Comparison of ENCODE assay signal across 1 cellular context in the genomic region with DNA sequence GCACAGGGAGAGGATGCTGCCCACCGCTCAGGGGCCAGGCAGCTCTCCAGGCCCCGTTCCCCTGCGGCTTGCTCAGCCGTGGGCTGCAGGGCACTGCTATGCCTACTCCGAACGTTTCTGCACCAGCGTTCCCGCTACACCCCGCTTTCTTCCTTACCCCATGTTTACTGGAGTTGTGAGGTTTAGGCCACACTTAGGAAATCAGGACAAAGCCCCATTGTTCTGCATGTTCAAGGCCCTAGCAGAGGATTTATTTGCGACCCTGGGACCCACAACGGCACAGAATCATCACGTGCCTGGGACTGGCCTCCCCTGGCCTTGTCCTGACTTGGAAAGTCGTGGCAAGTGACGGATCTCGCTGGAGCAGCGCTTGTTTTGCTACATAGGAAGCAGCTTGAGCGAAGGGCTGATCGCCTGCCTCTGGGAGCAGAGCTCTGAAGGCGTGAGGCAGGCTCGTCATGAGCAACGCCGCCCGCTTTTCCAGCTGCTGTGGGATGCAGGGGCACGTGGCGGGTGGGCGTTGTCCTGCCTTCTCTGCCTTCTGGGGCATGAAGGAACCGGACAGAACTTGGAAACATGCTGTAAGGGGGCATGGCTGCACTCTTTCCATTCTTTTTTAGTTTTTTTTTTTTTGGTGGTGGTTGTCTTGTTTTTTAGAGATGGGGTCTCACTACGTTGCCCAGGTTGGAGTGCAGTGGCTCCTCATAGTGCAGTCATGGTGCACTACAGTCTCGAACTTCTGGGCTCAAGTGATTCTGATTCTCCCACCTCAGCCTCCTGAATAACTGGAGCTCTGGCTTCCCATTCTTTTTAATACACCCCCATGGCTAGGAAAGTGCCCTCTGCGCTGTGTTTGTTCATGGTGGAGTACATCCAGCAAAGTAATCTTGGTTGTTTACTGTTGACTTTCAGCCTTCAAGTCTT.
TF ChIP-seq lines count a peak whose summit lies in the region.

No MANE protein-coding gene starts in this region.

TF ChIP-seq in HepG2, 621 proteins besides CTCF, POLR2A, EP300 and RAD21 (continued from another document and continues in another):
- TF ChIP-seq, protein P1, sequence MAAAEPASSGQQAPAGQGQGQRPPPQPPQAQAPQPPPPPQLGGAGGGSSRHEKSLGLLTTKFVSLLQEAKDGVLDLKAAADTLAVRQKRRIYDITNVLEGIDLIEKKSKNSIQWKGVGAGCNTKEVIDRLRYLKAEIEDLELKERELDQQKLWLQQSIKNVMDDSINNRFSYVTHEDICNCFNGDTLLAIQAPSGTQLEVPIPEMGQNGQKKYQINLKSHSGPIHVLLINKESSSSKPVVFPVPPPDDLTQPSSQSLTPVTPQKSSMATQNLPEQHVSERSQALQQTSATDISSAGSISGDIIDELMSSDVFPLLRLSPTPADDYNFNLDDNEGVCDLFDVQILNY (CRISPR knock-in tag; conservative IDR thresholded peaks at IDR 0.05), result no peak; the same call in 1 of the 2 replicates
- TF ChIP-seq KDM4B (CRISPR knock-in tag; IDR thresholded peaks at IDR 0.05), result peak; percentile 85; the same call in 1 of the 2 replicates
- TF ChIP-seq, protein P2, sequence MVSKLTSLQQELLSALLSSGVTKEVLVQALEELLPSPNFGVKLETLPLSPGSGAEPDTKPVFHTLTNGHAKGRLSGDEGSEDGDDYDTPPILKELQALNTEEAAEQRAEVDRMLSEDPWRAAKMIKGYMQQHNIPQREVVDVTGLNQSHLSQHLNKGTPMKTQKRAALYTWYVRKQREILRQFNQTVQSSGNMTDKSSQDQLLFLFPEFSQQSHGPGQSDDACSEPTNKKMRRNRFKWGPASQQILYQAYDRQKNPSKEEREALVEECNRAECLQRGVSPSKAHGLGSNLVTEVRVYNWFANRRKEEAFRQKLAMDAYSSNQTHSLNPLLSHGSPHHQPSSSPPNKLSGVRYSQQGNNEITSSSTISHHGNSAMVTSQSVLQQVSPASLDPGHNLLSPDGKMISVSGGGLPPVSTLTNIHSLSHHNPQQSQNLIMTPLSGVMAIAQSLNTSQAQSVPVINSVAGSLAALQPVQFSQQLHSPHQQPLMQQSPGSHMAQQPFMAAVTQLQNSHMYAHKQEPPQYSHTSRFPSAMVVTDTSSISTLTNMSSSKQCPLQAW (CRISPR knock-in tag; IDR thresholded peaks at IDR 0.05), result peak; percentile 78
- TF ChIP-seq, protein P3, sequence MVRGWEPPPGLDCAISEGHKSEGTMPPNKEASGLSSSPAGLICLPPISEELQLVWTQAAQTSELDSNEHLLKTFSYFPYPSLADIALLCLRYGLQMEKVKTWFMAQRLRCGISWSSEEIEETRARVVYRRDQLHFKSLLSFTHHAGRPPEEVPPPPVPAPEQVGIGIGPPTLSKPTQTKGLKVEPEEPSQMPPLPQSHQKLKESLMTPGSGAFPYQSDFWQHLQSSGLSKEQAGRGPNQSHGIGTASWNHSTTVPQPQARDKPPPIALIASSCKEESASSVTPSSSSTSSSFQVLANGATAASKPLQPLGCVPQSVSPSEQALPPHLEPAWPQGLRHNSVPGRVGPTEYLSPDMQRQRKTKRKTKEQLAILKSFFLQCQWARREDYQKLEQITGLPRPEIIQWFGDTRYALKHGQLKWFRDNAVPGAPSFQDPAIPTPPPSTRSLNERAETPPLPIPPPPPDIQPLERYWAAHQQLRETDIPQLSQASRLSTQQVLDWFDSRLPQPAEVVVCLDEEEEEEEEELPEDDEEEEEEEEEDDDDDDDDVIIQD (CRISPR knock-in tag; IDR thresholded peaks at IDR 0.05; ENCODE audit: low read depth), result 0 out of 2 replicates have a peak, but pooled peaks have one; percentile 64
- no peak for TF ChIP-seq ZNF10 (CRISPR knock-in tag; IDR thresholded peaks at IDR 0.05; ENCODE audit: borderline replicate concordance, low read depth)
- TF ChIP-seq, protein P4, sequence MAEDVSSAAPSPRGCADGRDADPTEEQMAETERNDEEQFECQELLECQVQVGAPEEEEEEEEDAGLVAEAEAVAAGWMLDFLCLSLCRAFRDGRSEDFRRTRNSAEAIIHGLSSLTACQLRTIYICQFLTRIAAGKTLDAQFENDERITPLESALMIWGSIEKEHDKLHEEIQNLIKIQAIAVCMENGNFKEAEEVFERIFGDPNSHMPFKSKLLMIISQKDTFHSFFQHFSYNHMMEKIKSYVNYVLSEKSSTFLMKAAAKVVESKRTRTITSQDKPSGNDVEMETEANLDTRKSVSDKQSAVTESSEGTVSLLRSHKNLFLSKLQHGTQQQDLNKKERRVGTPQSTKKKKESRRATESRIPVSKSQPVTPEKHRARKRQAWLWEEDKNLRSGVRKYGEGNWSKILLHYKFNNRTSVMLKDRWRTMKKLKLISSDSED (CRISPR knock-in tag; IDR thresholded peaks at IDR 0.05), result no peak
- TF ChIP-seq, protein P5, sequence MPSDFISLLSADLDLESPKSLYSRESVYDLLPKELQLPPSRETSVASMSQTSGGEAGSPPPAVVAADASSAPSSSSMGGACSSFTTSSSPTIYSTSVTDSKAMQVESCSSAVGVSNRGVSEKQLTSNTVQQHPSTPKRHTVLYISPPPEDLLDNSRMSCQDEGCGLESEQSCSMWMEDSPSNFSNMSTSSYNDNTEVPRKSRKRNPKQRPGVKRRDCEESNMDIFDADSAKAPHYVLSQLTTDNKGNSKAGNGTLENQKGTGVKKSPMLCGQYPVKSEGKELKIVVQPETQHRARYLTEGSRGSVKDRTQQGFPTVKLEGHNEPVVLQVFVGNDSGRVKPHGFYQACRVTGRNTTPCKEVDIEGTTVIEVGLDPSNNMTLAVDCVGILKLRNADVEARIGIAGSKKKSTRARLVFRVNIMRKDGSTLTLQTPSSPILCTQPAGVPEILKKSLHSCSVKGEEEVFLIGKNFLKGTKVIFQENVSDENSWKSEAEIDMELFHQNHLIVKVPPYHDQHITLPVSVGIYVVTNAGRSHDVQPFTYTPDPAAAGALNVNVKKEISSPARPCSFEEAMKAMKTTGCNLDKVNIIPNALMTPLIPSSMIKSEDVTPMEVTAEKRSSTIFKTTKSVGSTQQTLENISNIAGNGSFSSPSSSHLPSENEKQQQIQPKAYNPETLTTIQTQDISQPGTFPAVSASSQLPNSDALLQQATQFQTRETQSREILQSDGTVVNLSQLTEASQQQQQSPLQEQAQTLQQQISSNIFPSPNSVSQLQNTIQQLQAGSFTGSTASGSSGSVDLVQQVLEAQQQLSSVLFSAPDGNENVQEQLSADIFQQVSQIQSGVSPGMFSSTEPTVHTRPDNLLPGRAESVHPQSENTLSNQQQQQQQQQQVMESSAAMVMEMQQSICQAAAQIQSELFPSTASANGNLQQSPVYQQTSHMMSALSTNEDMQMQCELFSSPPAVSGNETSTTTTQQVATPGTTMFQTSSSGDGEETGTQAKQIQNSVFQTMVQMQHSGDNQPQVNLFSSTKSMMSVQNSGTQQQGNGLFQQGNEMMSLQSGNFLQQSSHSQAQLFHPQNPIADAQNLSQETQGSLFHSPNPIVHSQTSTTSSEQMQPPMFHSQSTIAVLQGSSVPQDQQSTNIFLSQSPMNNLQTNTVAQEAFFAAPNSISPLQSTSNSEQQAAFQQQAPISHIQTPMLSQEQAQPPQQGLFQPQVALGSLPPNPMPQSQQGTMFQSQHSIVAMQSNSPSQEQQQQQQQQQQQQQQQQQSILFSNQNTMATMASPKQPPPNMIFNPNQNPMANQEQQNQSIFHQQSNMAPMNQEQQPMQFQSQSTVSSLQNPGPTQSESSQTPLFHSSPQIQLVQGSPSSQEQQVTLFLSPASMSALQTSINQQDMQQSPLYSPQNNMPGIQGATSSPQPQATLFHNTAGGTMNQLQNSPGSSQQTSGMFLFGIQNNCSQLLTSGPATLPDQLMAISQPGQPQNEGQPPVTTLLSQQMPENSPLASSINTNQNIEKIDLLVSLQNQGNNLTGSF (CRISPR knock-in tag; IDR thresholded peaks at IDR 0.05), result peak; percentile 66; the same call in 1 of the 2 replicates
- no peak for TF ChIP-seq JARID2 (CRISPR knock-in tag; IDR thresholded peaks at IDR 0.05; ENCODE audit: insufficient replicate concordance)
- TF ChIP-seq ZNF713 (CRISPR knock-in tag; IDR thresholded peaks at IDR 0.05), result 0 out of 2 replicates have a peak, but pooled peaks have one; percentile 74
- TF ChIP-seq, protein P6, sequence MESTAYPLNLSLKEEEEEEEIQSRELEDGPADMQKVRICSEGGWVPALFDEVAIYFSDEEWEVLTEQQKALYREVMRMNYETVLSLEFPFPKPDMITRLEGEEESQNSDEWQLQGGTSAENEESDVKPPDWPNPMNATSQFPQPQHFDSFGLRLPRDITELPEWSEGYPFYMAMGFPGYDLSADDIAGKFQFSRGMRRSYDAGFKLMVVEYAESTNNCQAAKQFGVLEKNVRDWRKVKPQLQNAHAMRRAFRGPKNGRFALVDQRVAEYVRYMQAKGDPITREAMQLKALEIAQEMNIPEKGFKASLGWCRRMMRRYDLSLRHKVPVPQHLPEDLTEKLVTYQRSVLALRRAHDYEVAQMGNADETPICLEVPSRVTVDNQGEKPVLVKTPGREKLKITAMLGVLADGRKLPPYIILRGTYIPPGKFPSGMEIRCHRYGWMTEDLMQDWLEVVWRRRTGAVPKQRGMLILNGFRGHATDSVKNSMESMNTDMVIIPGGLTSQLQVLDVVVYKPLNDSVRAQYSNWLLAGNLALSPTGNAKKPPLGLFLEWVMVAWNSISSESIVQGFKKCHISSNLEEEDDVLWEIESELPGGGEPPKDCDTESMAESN (CRISPR knock-in tag; conservative IDR thresholded peaks at IDR 0.05), result peak; percentile 64; the same call in 1 of the 2 replicates
- no peak for TF ChIP-seq NR2F2 (IDR thresholded peaks at IDR 0.05; ENCODE audit: borderline replicate concordance, low read depth)
- TF ChIP-seq NRL (CRISPR knock-in tag; IDR thresholded peaks at IDR 0.05; ENCODE audit: borderline replicate concordance), result peak; percentile 60; the same call in 1 of the 2 replicates
- no peak for TF ChIP-seq THYN1 (CRISPR knock-in tag; IDR thresholded peaks at IDR 0.05; ENCODE audit: borderline replicate concordance, low read depth)
- TF ChIP-seq, protein P7, sequence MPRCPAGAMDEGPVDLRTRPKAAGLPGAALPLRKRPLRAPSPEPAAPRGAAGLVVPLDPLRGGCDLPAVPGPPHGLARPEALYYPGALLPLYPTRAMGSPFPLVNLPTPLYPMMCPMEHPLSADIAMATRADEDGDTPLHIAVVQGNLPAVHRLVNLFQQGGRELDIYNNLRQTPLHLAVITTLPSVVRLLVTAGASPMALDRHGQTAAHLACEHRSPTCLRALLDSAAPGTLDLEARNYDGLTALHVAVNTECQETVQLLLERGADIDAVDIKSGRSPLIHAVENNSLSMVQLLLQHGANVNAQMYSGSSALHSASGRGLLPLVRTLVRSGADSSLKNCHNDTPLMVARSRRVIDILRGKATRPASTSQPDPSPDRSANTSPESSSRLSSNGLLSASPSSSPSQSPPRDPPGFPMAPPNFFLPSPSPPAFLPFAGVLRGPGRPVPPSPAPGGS (CRISPR knock-in tag; IDR thresholded peaks at IDR 0.05), result no peak
- TF ChIP-seq, protein P8, sequence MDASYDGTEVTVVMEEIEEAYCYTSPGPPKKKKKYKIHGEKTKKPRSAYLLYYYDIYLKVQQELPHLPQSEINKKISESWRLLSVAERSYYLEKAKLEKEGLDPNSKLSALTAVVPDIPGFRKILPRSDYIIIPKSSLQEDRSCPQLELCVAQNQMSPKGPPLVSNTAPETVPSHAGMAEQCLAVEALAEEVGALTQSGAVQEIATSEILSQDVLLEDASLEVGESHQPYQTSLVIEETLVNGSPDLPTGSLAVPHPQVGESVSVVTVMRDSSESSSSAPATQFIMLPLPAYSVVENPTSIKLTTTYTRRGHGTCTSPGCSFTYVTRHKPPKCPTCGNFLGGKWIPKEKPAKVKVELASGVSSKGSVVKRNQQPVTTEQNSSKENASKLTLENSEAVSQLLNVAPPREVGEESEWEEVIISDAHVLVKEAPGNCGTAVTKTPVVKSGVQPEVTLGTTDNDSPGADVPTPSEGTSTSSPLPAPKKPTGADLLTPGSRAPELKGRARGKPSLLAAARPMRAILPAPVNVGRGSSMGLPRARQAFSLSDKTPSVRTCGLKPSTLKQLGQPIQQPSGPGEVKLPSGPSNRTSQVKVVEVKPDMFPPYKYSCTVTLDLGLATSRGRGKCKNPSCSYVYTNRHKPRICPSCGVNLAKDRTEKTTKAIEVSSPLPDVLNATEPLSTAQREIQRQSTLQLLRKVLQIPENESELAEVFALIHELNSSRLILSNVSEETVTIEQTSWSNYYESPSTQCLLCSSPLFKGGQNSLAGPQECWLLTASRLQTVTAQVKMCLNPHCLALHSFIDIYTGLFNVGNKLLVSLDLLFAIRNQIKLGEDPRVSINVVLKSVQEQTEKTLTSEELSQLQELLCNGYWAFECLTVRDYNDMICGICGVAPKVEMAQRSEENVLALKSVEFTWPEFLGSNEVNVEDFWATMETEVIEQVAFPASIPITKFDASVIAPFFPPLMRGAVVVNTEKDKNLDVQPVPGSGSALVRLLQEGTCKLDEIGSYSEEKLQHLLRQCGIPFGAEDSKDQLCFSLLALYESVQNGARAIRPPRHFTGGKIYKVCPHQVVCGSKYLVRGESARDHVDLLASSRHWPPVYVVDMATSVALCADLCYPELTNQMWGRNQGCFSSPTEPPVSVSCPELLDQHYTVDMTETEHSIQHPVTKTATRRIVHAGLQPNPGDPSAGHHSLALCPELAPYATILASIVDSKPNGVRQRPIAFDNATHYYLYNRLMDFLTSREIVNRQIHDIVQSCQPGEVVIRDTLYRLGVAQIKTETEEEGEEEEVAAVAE (CRISPR knock-in tag; IDR thresholded peaks at IDR 0.05; ENCODE audit: borderline replicate concordance), result peak; percentile 74; the same call in 1 of the 2 replicates
- no peak for TF ChIP-seq ZNF615 (CRISPR knock-in tag; IDR thresholded peaks at IDR 0.05; ENCODE audit: borderline replicate concordance)
- TF ChIP-seq, protein P9, sequence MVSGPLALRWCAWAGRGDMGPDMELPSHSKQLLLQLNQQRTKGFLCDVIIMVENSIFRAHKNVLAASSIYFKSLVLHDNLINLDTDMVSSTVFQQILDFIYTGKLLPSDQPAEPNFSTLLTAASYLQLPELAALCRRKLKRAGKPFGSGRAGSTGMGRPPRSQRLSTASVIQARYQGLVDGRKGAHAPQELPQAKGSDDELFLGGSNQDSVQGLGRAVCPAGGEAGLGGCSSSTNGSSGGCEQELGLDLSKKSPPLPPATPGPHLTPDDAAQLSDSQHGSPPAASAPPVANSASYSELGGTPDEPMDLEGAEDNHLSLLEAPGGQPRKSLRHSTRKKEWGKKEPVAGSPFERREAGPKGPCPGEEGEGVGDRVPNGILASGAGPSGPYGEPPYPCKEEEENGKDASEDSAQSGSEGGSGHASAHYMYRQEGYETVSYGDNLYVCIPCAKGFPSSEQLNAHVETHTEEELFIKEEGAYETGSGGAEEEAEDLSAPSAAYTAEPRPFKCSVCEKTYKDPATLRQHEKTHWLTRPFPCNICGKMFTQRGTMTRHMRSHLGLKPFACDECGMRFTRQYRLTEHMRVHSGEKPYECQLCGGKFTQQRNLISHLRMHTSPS (CRISPR knock-in tag; IDR thresholded peaks at IDR 0.05; ENCODE audit: low read depth), result 0 out of 2 replicates have a peak, but pooled peaks have one; percentile 68
- TF ChIP-seq, protein P10, sequence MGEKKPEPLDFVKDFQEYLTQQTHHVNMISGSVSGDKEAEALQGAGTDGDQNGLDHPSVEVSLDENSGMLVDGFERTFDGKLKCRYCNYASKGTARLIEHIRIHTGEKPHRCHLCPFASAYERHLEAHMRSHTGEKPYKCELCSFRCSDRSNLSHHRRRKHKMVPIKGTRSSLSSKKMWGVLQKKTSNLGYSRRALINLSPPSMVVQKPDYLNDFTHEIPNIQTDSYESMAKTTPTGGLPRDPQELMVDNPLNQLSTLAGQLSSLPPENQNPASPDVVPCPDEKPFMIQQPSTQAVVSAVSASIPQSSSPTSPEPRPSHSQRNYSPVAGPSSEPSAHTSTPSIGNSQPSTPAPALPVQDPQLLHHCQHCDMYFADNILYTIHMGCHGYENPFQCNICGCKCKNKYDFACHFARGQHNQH (CRISPR knock-in tag; IDR thresholded peaks at IDR 0.05), result peak; percentile 84; the same call in 1 of the 2 replicates
- TF ChIP-seq ZNF891 (CRISPR knock-in tag; IDR thresholded peaks at IDR 0.05), result peak; percentile 41; the same call in 1 of the 2 replicates
